Comparison of ENCODE assay signal across 8 cellular contexts in the genomic region with DNA sequence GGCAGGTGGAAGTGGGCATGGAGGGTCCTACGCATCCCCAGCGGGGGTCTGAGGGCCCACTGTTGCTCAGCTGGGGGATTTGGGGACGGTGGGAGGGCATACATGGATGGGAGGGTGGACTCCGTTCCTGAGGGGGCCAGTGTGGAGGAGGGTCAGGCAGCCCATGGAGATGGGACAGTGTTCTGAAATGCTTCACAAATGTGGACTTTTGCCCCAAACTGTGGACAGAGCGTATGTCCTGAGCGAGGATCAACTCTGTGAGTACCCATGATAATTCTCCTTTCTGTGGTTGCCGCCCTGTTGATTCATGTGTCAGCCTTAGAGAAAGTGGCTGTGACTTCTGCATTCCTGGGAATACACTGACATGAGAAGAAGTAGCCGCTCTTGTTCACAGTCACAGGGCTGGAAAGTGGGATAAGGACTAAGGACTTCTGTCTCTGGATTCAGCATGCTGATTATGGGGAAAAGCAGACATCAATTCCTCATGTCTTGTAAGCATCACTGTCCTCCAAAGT. TPM values are rescaled to one million over a fixed set of nuclear protein-coding genes. Genes with fewer than 3 reads are reported as not detected.
A peak's percentile ranks its signal among the peaks of the same experiment; 100 is the strongest.
DNase-seq lines count a peak whose midpoint lies in the region; ATAC-seq and TF ChIP-seq lines count a peak whose summit lies in the region.

No MANE protein-coding gene starts in this region.

- TF ChIP-seq CTCF in CD8-positive, alpha-beta T cell (IDR thresholded peaks at IDR 0.05): no peak
- TF ChIP-seq CTCF in RWPE2 (IDR thresholded peaks at IDR 0.05; ENCODE audit: poor library complexity, severe bottlenecking): no peak
- no peak for TF ChIP-seq CTCF in esophagus muscularis mucosa (IDR thresholded peaks at IDR 0.05)
- TF ChIP-seq CTCF in GM10266 (IDR thresholded peaks at IDR 0.05; ENCODE audit: control insufficient read depth, insufficient read depth, low read depth, missing control alignments): no peak

- WGBS in esophagus muscularis mucosa: 82% methylated on average over 8 of the region's 8 CpGs
- WGBS in trophoblast cell (ENCODE audit: extremely low coverage, insufficient coverage, insufficient read length): no CpG with 5 or more reads among the region's 8 CpGs

- H3K4me3 Mint-ChIP-seq in CD8-positive, alpha-beta T cell: peak overlapping the region; percentile 72

- no peaks in the 10 kb centered on the region for H3K79me1 ChIP-seq in trophoblast cell (ENCODE audit: low read length)

- TF ChIP-seq EP300 in esophagus muscularis mucosa (IDR thresholded peaks at IDR 0.05): no peak

- intact Hi-C loops in CD8-positive, alpha-beta T cell (cut with DNase I, micrococcal nuclease): no loop called here
- intact Hi-C loops in esophagus muscularis mucosa (cut with DNase I): no loop called here

- H2AK5ac ChIP-seq in trophoblast cell (ENCODE audit: low read length): no peak overlapping the region

- H3K27ac Mint-ChIP-seq in CD8-positive, alpha-beta T cell: peak overlapping the region; percentile 89

- H3K9ac ChIP-seq in trophoblast cell (ENCODE audit: low read length): no peak overlapping the region

- H3K36me3 ChIP-seq in CD8-positive, alpha-beta T cell (ENCODE audit: insufficient read depth, low read length): no peaks in the 10 kb centered on the region
- H3K36me3 ChIP-seq in RWPE2 (ENCODE audit: low read depth) (peaks cover 48% of the 10 kb centered on the region), esophagus muscularis mucosa (peaks cover 0 to 19% (median 4%) of the 10 kb centered on the region in 4 donors), trophoblast cell (ENCODE audit: control insufficient read depth in 1 of 2, insufficient read depth in 2 of 2, low read length in 2 of 2) (peaks cover 11 to 18% of the 10 kb centered on the region in 2 experiments)

- peaks cover 59% of the 10 kb centered on the region for H3K4me1 ChIP-seq in CD8-positive, alpha-beta T cell (ENCODE audit: insufficient read depth, low read length)
- H3K4me1 ChIP-seq in RWPE2 (ENCODE audit: insufficient read depth, poor library complexity, severe bottlenecking): peaks cover 65% of the 10 kb centered on the region
- H3K4me1 ChIP-seq in esophagus muscularis mucosa: peaks cover 35 to 78% (median 67%) of the 10 kb centered on the region in 4 donors
- peaks cover 0 to 12% of the 10 kb centered on the region in 2 experiments for H3K4me1 ChIP-seq in trophoblast cell (ENCODE audit: control insufficient read depth in 1 of 2, insufficient read depth in 2 of 2, low read length in 2 of 2)

- peak overlapping the region; percentile 72 for H3K18ac ChIP-seq in trophoblast cell (ENCODE audit: low read length)

- H4K12ac ChIP-seq in trophoblast cell (ENCODE audit: low read depth, low read length): no peak overlapping the region

- no peak overlapping the region for H2AFZ ChIP-seq in trophoblast cell (ENCODE audit: insufficient read depth, low read length, poor library complexity)

- H2BK5ac ChIP-seq in trophoblast cell (ENCODE audit: low read depth, low read length, poor library complexity): no peak overlapping the region

- no peak overlapping the region for H3K4me2 ChIP-seq in trophoblast cell (ENCODE audit: low read length)

- no peak overlapping the region for H3K14ac ChIP-seq in trophoblast cell (ENCODE audit: low read length)

- peaks cover 3% of the 10 kb centered on the region for H3K36me3 Mint-ChIP-seq in CD8-positive, alpha-beta T cell

- no peaks in the 10 kb centered on the region for H3K27me3 Mint-ChIP-seq in CD8-positive, alpha-beta T cell (ENCODE audit: low read depth)

- CTCF ChIA-PET in CD8-positive, alpha-beta T cell (lab: Charles Lee): interaction anchor here (1.1 kb wide), 1 partner anchor 181 kb away, joined by 4 read pairs; no protein-coding TSS in a partner anchor

- POLR2A ChIA-PET in CD8-positive, alpha-beta T cell (lab: Charles Lee): interaction anchor here (1.0 to 1.3 kb wide), 3 partner anchors 15 to 33 kb away, joined by 3 to 5 read pairs (median 4); partner anchors contain the start of gene SMAD3

- no peaks in the 10 kb centered on the region for H3K27me3 ChIP-seq in CD8-positive, alpha-beta T cell (ENCODE audit: insufficient read depth, low read length)
- H3K27me3 ChIP-seq in RWPE2 (ENCODE audit: insufficient read depth, poor library complexity, severe bottlenecking) (no peaks in the 10 kb centered on the region), esophagus muscularis mucosa (no peaks in the 10 kb centered on the region), trophoblast cell (ENCODE audit: insufficient read depth, low read length) (no peaks in the 10 kb centered on the region)

- peak overlapping the region; percentile 11 for H3K27ac ChIP-seq in CD8-positive, alpha-beta T cell (ENCODE audit: low read depth, low read length)
- H3K27ac ChIP-seq in RWPE2 (ENCODE audit: poor library complexity, severe bottlenecking) (peak overlapping the region; percentile 64), esophagus muscularis mucosa (replicated peaks in 1 of 4) (peak overlapping the region; percentile 65 to 79 (median 70)), trophoblast cell (ENCODE audit: low read depth, low read length) (no peak overlapping the region)

- TF ChIP-seq POLR2A in esophagus muscularis mucosa (IDR thresholded peaks at IDR 0.05; ENCODE audit: low read depth): no peak

- no peak overlapping the region for H3K4ac ChIP-seq in trophoblast cell (ENCODE audit: low read depth, low read length)

- no peak overlapping the region for H4K8ac ChIP-seq in trophoblast cell (ENCODE audit: low read depth, low read length)

- no peak overlapping the region for H3K23ac ChIP-seq in trophoblast cell (ENCODE audit: low read length)

- no peaks in the 10 kb centered on the region for H3K9me3 ChIP-seq in CD8-positive, alpha-beta T cell (ENCODE audit: low read length)
- no peaks in the 10 kb centered on the region for H3K9me3 ChIP-seq in RWPE2 (ENCODE audit: severe bottlenecking)
- H3K9me3 ChIP-seq in esophagus muscularis mucosa: no peaks in the 10 kb centered on the region
- no peaks in the 10 kb centered on the region for H3K9me3 ChIP-seq in trophoblast cell (ENCODE audit: insufficient read depth, low read depth, low read length)

- no peak overlapping the region for H2BK120ac ChIP-seq in trophoblast cell (ENCODE audit: insufficient read depth, low read length, poor library complexity)

- H3K4me3 ChIP-seq in CD8-positive, alpha-beta T cell (ENCODE audit: low read depth, low read length): peak overlapping the region; percentile 18
- H3K4me3 ChIP-seq in RWPE2 (ENCODE audit: severe bottlenecking) (no peak overlapping the region), esophagus muscularis mucosa (peak overlapping the region; percentile 18 to 32 (median 25)), trophoblast cell (ENCODE audit: low read depth, low read length) (no peak overlapping the region)

- ATAC-seq in CD8-positive, alpha-beta T cell: no peak
- ATAC-seq in RWPE2 (ENCODE audit: low read depth): no peak

- no peaks in the 10 kb centered on the region for H3K79me2 ChIP-seq in trophoblast cell (ENCODE audit: control insufficient read depth, insufficient read depth, low read length, poor library complexity)

- peaks cover 50% of the 10 kb centered on the region for H3K4me1 Mint-ChIP-seq in CD8-positive, alpha-beta T cell (ENCODE audit: low read depth)

- no peak overlapping the region for H2BK12ac ChIP-seq in trophoblast cell (ENCODE audit: low read length)

- DNase-seq in CD8-positive, alpha-beta T cell: no peak
- no peak for DNase-seq in RWPE2 (ENCODE audit: low spot score)
- no peak for DNase-seq in esophagus muscularis mucosa (ENCODE audit: extremely low spot score)
- DNase-seq in trophoblast cell: no peak
- no peak for DNase-seq in HuH-7.5 (ENCODE audit: low spot score)
- DNase-seq in NCI-H2227 (lab: John Stamatoyannopoulos, UW; ENCODE audit: unreplicated experiment): no peak
- DNase-seq in GM10266 (ENCODE audit: extremely low spot score): no peak
- DNase-seq in UCSD-AML1 (lab: John Stamatoyannopoulos, UW; ENCODE audit: unreplicated experiment): no peak

- no peaks in the 10 kb centered on the region for H3K9me3 Mint-ChIP-seq in CD8-positive, alpha-beta T cell

- H4K91ac ChIP-seq in trophoblast cell (ENCODE audit: low read depth, low read length): no peak overlapping the region

RNA-seq across cellular contexts. Expression of gene SMAD3, which starts 33.4 kb away (rescaled TPM):
- total RNA-seq in CD8-positive, alpha-beta T cell: 10 to 100 TPM; 25.4 to 29.0 TPM
- 10 to 100 TPM; 21.2 to 32.3 (median 24.2) TPM for total RNA-seq in esophagus muscularis mucosa
- 49.5 and 54.4 TPM in 2 replicates for polyA plus RNA-seq in trophoblast cell (2013)

Comparison
In these comparisons a context has a peak if more than half of its experiments do, and no peak if none do; other contexts are left out.
1. H3K4me3 ChIP-seq: peak in CD8-positive, alpha-beta T cell (single experiment) and esophagus muscularis mucosa (4 of 4); none in RWPE2 (single experiment) and trophoblast cell (single experiment).